ENCODE assay signal across 20 cellular contexts in the genomic region with DNA sequence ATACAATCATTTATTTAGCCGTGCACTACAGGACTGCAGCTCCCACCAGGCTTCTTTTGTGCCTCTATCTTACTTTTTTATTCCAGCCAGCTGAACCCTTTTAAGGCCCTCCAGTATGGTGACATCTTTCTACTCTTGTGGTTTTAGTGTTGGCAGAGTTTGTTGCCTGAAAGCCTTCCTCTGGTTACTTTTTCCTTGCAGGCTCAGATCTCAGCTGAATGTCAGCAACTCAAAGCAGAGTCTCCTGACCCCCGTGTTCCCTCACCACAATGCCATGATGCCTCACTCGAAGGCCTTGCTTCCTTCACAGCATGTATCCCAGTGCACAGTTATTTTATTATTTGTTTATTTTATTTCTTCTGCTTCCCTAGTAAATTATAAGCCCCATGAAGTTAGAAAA.
"Had no signal": no experiment of that assay in that cellular context is flagged by ENCODE, and none has a peak within 500 bp of the region (broad histone marks: within the 10 kb centered on the region; RNA-seq: fewer than 3 reads in every experiment).

No MANE protein-coding gene starts in this region.

- FAIRE-seq: kidney had no signal

- H3K36me3 ChIP-seq: left ventricle myocardium inferior, neutrophil, ovary, right atrium auricular region, sigmoid colon, upper lobe of left lung, uterus had no signal

- H3K27ac Mint-ChIP-seq: effector memory CD8-positive, alpha-beta T cell; immature natural killer cell; nephron had no signal

- H3K27me3 ChIP-seq: foreskin keratinocyte, neutrophil, ovary, right atrium auricular region, sigmoid colon, upper lobe of left lung, uterus had no signal

- H3K4me3 ChIP-seq: left ventricle myocardium inferior, lung, ovary, right atrium auricular region, sigmoid colon, skin epidermis, upper lobe of left lung, uterus had no signal

- H3K27ac ChIP-seq: epithelial cell of prostate, foreskin keratinocyte, left ventricle myocardium inferior, neutrophil, ovary, right atrium auricular region, sigmoid colon, skin epidermis, upper lobe of left lung, uterus had no signal

- H3K4me3 Mint-ChIP-seq: effector memory CD8-positive, alpha-beta T cell; immature natural killer cell; nephron had no signal

- DNase-seq: effector memory CD8-positive, alpha-beta T cell; foreskin keratinocyte; immature natural killer cell; kidney; left cardiac atrium; left ventricle myocardium inferior; mesenchymal stem cell; midbrain; ovary; sigmoid colon; stimulated activated CD4-positive, alpha-beta T cell treated with anti-CD3 and anti-CD28 coated beads, Interleukin-2, amount 100 ng/mL, for 48 hours; stimulated activated naive CD4-positive, alpha-beta T cell treated with Interleukin-2 at 50 U/mL for 16 hours; upper lobe of left lung; uterus had no signal

- H3K4me1 Mint-ChIP-seq: immature natural killer cell had no signal

- H3K4me1 ChIP-seq: foreskin keratinocyte, left ventricle myocardium inferior, right atrium auricular region, sigmoid colon, upper lobe of left lung, uterus had no signal

- H3K27me3 Mint-ChIP-seq: effector memory CD8-positive, alpha-beta T cell had no signal

- ATAC-seq: effector memory CD8-positive, alpha-beta T cell; foreskin keratinocyte; left cardiac atrium had no signal

- H3K9me3 ChIP-seq: neutrophil, ovary, sigmoid colon, uterus had no signal
